Comparison of ENCODE assay signal across 17 cellular contexts in genomic region chr19:40302224-40303011, GRCh38.
"Had no signal": no experiment of that assay in that cellular context is flagged by ENCODE, and none has a peak within 500 bp of the region (broad histone marks: within the 10 kb centered on the region; RNA-seq: fewer than 3 reads in every experiment).

No MANE protein-coding gene starts in this region.

- H3K36me3 ChIP-seq: esophagus muscularis mucosa, heart left ventricle had no signal

- H3K27me3 ChIP-seq: esophagus muscularis mucosa, heart left ventricle had no signal

- H3K4me3 ChIP-seq: coronary artery, esophagus muscularis mucosa, heart left ventricle had no signal

- H3K9me3 Mint-ChIP-seq: activated CD8-positive, alpha-beta T cell treated with anti-CD3 and anti-CD28 coated beads for 36 hours; activated naive CD8-positive, alpha-beta T cell treated with anti-CD3 and anti-CD28 coated beads, Interleukin-2, amount 50 U/mL, for 24 hours; memory B cell; nephron had no signal

- H3K9me3 ChIP-seq: esophagus muscularis mucosa, heart left ventricle had no signal

- H3K4me1 Mint-ChIP-seq: activated naive CD8-positive, alpha-beta T cell treated with anti-CD3 and anti-CD28 coated beads, Interleukin-2, amount 50 U/mL, for 24 hours had no signal

- DNase-seq: activated CD8-positive, alpha-beta memory T cell treated with anti-CD3 and anti-CD28 coated beads, Interleukin-2, amount 50 U/mL, for 48 hours; activated CD8-positive, alpha-beta T cell treated with anti-CD3 and anti-CD28 coated beads for 36 hours; activated naive CD4-positive, alpha-beta T cell treated with Interleukin-2 at 50 U/mL for 16 hours; activated naive CD8-positive, alpha-beta T cell treated with anti-CD3 and anti-CD28 coated beads, Interleukin-2, amount 50 U/mL, for 24 hours; central memory CD4-positive, alpha-beta T cell; effector CD8-positive, alpha-beta T cell; heart left ventricle; stimulated activated CD4-positive, alpha-beta T cell treated with anti-CD3 and anti-CD28 coated beads, Interleukin-4, amount 100 ng/mL, for 1 hour; stimulated activated CD8-positive, alpha-beta memory T cell treated with anti-CD3 and anti-CD28 coated beads, Interleukin-4, amount 100 ng/mL, for 48 hours; stimulated activated naive CD8-positive, alpha-beta T cell treated with anti-CD3 and anti-CD28 coated beads, Interleukin-15, Interleukin-2, amounts not matched to agents 100 U/mL and 50 U/mL, for 24 hours; SW 1271 had no signal

- H3K4me3 Mint-ChIP-seq: activated CD8-positive, alpha-beta T cell treated with anti-CD3 and anti-CD28 coated beads for 36 hours; activated naive CD8-positive, alpha-beta T cell treated with anti-CD3 and anti-CD28 coated beads, Interleukin-2, amount 50 U/mL, for 24 hours; memory B cell; nephron had no signal

- H3K27ac Mint-ChIP-seq: activated CD8-positive, alpha-beta T cell treated with anti-CD3 and anti-CD28 coated beads for 36 hours; activated naive CD8-positive, alpha-beta T cell treated with anti-CD3 and anti-CD28 coated beads, Interleukin-2, amount 50 U/mL, for 24 hours; memory B cell; nephron had no signal

- FAIRE-seq: frontal cortex had no signal

- ATAC-seq: activated CD8-positive, alpha-beta T cell treated with anti-CD3 and anti-CD28 coated beads for 36 hours; activated naive CD8-positive, alpha-beta T cell treated with anti-CD3 and anti-CD28 coated beads, Interleukin-2, amount 50 U/mL, for 24 hours; heart left ventricle; left lobe of liver; stimulated activated naive CD8-positive, alpha-beta T cell treated with anti-CD3 and anti-CD28 coated beads, Interleukin-15, Interleukin-2, amounts not matched to agents 100 U/mL and 50 U/mL, for 24 hours had no signal

- H3K27ac ChIP-seq: coronary artery, esophagus muscularis mucosa, heart left ventricle had no signal

- H3K36me3 Mint-ChIP-seq: memory B cell had no signal

- H3K27me3 Mint-ChIP-seq: activated CD8-positive, alpha-beta T cell treated with anti-CD3 and anti-CD28 coated beads for 36 hours; activated naive CD8-positive, alpha-beta T cell treated with anti-CD3 and anti-CD28 coated beads, Interleukin-2, amount 50 U/mL, for 24 hours had no signal
